ENCODE assay signal across 15 cellular contexts in genomic region chr1:193356249-193356648, GRCh38.
DNase-seq lines count a peak whose midpoint lies in the region; ATAC-seq, FAIRE-seq and TF ChIP-seq lines count a peak whose summit lies in the region.
"Had no signal": no experiment of that assay in that cellular context is flagged by ENCODE, and none has a peak within 500 bp of the region (broad histone marks: within the 10 kb centered on the region; RNA-seq: fewer than 3 reads in every experiment).

No MANE protein-coding gene starts in this region.

- H3K9ac ChIP-seq in kidney (ENCODE audit: low read length in 2 of 2), result no peak overlapping the region
- H3K9ac ChIP-seq: GM23248 had no signal

- no peak overlapping the region for H3K4me3 ChIP-seq in kidney (ENCODE audit: low read length in 2 of 2)
- H3K4me3 ChIP-seq: GM23248 had no signal

- H3K9me3 Mint-ChIP-seq in type B pancreatic cell, result peaks cover 4% of the 10 kb centered on the region
- H3K9me3 Mint-ChIP-seq: CD8-positive, alpha-beta T cell had no signal

- intact Hi-C loops in Right ventricle myocardium inferior (cut with DNase I), result loop anchor here (5.0 to 10.0 kb wide), 2 partner anchors 164 to 599 kb away; no protein-coding TSS in a partner anchor
- intact Hi-C loops in cardiac septum (cut with DNase I), result no loop called here
- intact Hi-C loops in left ventricle myocardium superior (cut with micrococcal nuclease), result no loop called here
- intact Hi-C loops in kidney (cut with DNase I), result no loop called here

- TF ChIP-seq CTCF in type B pancreatic cell (conservative IDR thresholded peaks at IDR 0.05) (no peak), kidney (IDR thresholded peaks at IDR 0.05; ENCODE audit: borderline replicate concordance, extremely low read depth, insufficient read depth) (no peak)

- H3K36me3 ChIP-seq in kidney (ENCODE audit: control insufficient read depth in 1 of 2, insufficient read depth in 2 of 2, low read length in 2 of 2), result no peaks in the 10 kb centered on the region

- no peaks in the 10 kb centered on the region for H3K9me3 ChIP-seq in kidney (ENCODE audit: control insufficient read depth in 1 of 2, low read length in 2 of 2)

- H3K4me3 Mint-ChIP-seq in type B pancreatic cell, result no peak overlapping the region
- H3K4me3 Mint-ChIP-seq: CD14-positive monocyte; CD8-positive, alpha-beta T cell had no signal

- ATAC-seq in Right ventricle myocardium inferior, result peak; percentile 92
- peak; percentile 98 for ATAC-seq in left ventricle myocardium superior
- ATAC-seq: CD8-positive, alpha-beta T cell had no signal

- H3K27ac ChIP-seq in kidney (ENCODE audit: low read depth in 2 of 2, low read length in 2 of 2), result no peak overlapping the region
- H3K27ac ChIP-seq: GM23248, HL-60 had no signal

- no peak overlapping the region for H3K27ac Mint-ChIP-seq in type B pancreatic cell
- H3K27ac Mint-ChIP-seq: CD14-positive monocyte; CD8-positive, alpha-beta T cell had no signal

- peaks cover 5% of the 10 kb centered on the region for H3K4me1 Mint-ChIP-seq in type B pancreatic cell (ENCODE audit: unreplicated experiment)

- H3K36me3 Mint-ChIP-seq in type B pancreatic cell, result no peaks in the 10 kb centered on the region
- H3K36me3 Mint-ChIP-seq: CD14-positive monocyte; CD8-positive, alpha-beta T cell had no signal

- DNase-seq in Right ventricle myocardium inferior (ENCODE audit: missing footprints), result no peak
- DNase-seq in cardiac septum (ENCODE audit: low spot score), result no peak
- peak; percentile 69 for DNase-seq in left ventricle myocardium superior
- peak; percentile 28 for DNase-seq in myocyte (ENCODE audit: low read depth)
- DNase-seq in type B pancreatic cell (ENCODE audit: extremely low spot score, unreplicated experiment), result no peak
- no peak for DNase-seq in kidney
- no peak for DNase-seq in GDM1 (lab: John Stamatoyannopoulos, UW)
- DNase-seq: CD8-positive, alpha-beta T cell; COR-L47; DND-41; GF-D8; GM23248 had no signal

- no peak for FAIRE-seq in kidney (lab: Jason Lieb, UNC)
- FAIRE-seq: H54 had no signal

- no peaks in the 10 kb centered on the region for H3K4me1 ChIP-seq in kidney (ENCODE audit: control insufficient read depth in 1 of 2, insufficient read depth in 1 of 2, low read depth in 1 of 2, low read length in 2 of 2)

- no peaks in the 10 kb centered on the region for H3K27me3 Mint-ChIP-seq in type B pancreatic cell

Comparison
In these comparisons a context has a peak if more than half of its experiments do, and no peak if none do; other contexts are left out.
1. DNase-seq: peak in left ventricle myocardium superior (single experiment) and myocyte (single experiment); none in Right ventricle myocardium inferior (single experiment), cardiac septum (single experiment), type B pancreatic cell (single experiment), kidney (single experiment) and GDM1 (single experiment).